Comparison of ENCODE assay signal across 22 cellular contexts in genomic region chr19:5253403-5254110, GRCh38.
DNase-seq lines count a peak whose midpoint lies in the region; ATAC-seq, FAIRE-seq and TF ChIP-seq lines count a peak whose summit lies in the region.
"Had no signal": no experiment of that assay in that cellular context is flagged by ENCODE, and none has a peak within 500 bp of the region (broad histone marks: within the 10 kb centered on the region; RNA-seq: fewer than 3 reads in every experiment).

No MANE protein-coding gene starts in this region.

- intact Hi-C loops in HepG2 (cut with micrococcal nuclease; ENCODE audit: unreplicated experiment): no loop called here
- intact Hi-C loops in right lobe of liver (cut with DNase I): no loop called here
- intact Hi-C loops in aorta (cut with DNase I): no loop called here

- ATAC-seq in HepG2 (peak; percentile 64), right lobe of liver (no peak), aorta (ENCODE audit: low FRiP score) (peak; percentile 75)

- H3K4me3 Mint-ChIP-seq in brain: no peak overlapping the region
- H3K4me3 Mint-ChIP-seq: CD4-positive, CD25-positive, alpha-beta regulatory T cell; memory B cell; nephron; stimulated activated naive CD8-positive, alpha-beta T cell treated with anti-CD3 and anti-CD28 coated beads, Interleukin-15, Interleukin-2, amounts not matched to agents 100 ng/mL and 50 ng/mL, for 24 hours had no signal

- peaks cover 9% of the 10 kb centered on the region for H3K27me3 Mint-ChIP-seq in brain
- H3K27me3 Mint-ChIP-seq: CD4-positive, CD25-positive, alpha-beta regulatory T cell; memory B cell had no signal

- POLR2A ChIA-PET in HepG2 (lab: Yijun Ruan, JAX): no interaction called here

- H3K4me1 Mint-ChIP-seq in brain: peaks cover 1% of the 10 kb centered on the region
- H3K4me1 Mint-ChIP-seq: CD4-positive, CD25-positive, alpha-beta regulatory T cell; memory B cell; nephron had no signal

- 89% methylated on average over 3 of the region's 3 CpGs for WGBS in HepG2 (ENCODE audit: low lambda C conversion rate)
- WGBS in right lobe of liver (ENCODE audit: insufficient coverage, low coverage, low lambda C conversion rate, missing lambda C conversion rate): 90% methylated on average over 2 of the region's 3 CpGs
- WGBS in aorta, 2 donors: 42 to 44% methylated on average over 3 of the region's 3 CpGs

- H4K20me1 ChIP-seq in HepG2 (ENCODE audit: insufficient read depth, low read length): 0 out of 2 replicates have a peak, but pooled peaks cover 3% of the 10 kb centered on the region

- peaks cover 25 to 55% (median 34%) of the 10 kb centered on the region in 5 experiments for H3K9me3 Mint-ChIP-seq in brain

- H2AFZ ChIP-seq in HepG2 (ENCODE audit: low read length): no peak overlapping the region

- in situ Hi-C loops in HepG2 (cut with HindIII; ENCODE audit: extremely low pct_ligation_motif_present, low pct_unique_long_range_greater_than_20kb): no loop called here

- TF ChIP-seq CTCF in HepG2 (CRISPR knock-in tag; IDR thresholded peaks at IDR 0.05): peak; percentile 39; the same call in 1 of the 2 replicates
- no peak for TF ChIP-seq CTCF in right lobe of liver (IDR thresholded peaks at IDR 0.05)
- TF ChIP-seq CTCF in brain (conservative IDR thresholded peaks at IDR 0.05): no peak
- TF ChIP-seq CTCF in right atrium auricular region (IDR thresholded peaks at IDR 0.05): no peak

- no peak overlapping the region for H3K9ac ChIP-seq in HepG2 (ENCODE audit: insufficient read depth, low read depth, low read length)

- TF ChIP-seq POLR2A in HepG2 (IDR thresholded peaks at IDR 0.05; ENCODE audit: insufficient read depth in 1 of 2, low read depth in 2 of 2, low read length in 2 of 2) (no peak), right lobe of liver (IDR thresholded peaks at IDR 0.05) (no peak)

- H3K9me3 ChIP-seq in HepG2 (ENCODE audit: low read length): peaks cover 9% of the 10 kb centered on the region
- H3K9me3 ChIP-seq in right lobe of liver: peaks cover 0 to 2% (median 0%) of the 10 kb centered on the region in 4 donors
- H3K9me3 ChIP-seq in right atrium auricular region: peaks cover 6 to 25% of the 10 kb centered on the region in 2 donors
- H3K9me3 ChIP-seq in aorta (ENCODE audit: control insufficient read depth, low read length): peaks cover 4% of the 10 kb centered on the region
- H3K9me3 ChIP-seq: HAP-1, SJCRH30 had no signal

- H3K27ac ChIP-seq in HepG2 (ENCODE audit: extremely low read length, insufficient read depth, low read length) (no peak overlapping the region), right lobe of liver (no peak overlapping the region), right atrium auricular region (peak overlapping the region in 1 of 2 donors; percentile 41), aorta (ENCODE audit: low read depth in 1 of 2, low read length in 2 of 2) (no peak overlapping the region)
- H3K27ac ChIP-seq: SJCRH30 had no signal

- H3K36me3 Mint-ChIP-seq in brain: peaks cover 90% of the 10 kb centered on the region

- BruUV-seq in HepG2 (replicated peaks; lab: Mats Ljungman, UMichigan): no TSS peak

- DNase-seq in HepG2 (ENCODE audit: low spot score): peak; percentile 61
- DNase-seq in right lobe of liver: no peak
- DNase-seq in right atrium auricular region (ENCODE audit: low spot score): peak; percentile 71
- no peak for DNase-seq in aorta
- no peak for DNase-seq in SHP77 treated with DMSO at 0.1 percent for 48 hours (lab: John Stamatoyannopoulos, UW)
- DNase-seq in NCI-H2081 treated with DMSO at 0.1 percent for 48 hours (lab: John Stamatoyannopoulos, UW): no peak
- DNase-seq in germinal center (ENCODE audit: low spot score): no peak
- DNase-seq: activated CD4-positive, alpha-beta T cell treated with anti-CD3 and anti-CD28 coated beads for 4 hours; activated CD8-positive, alpha-beta memory T cell treated with anti-CD3 and anti-CD28 coated beads, Interleukin-2, amount 50 U/mL, for 4 hours; CD4-positive, CD25-positive, alpha-beta regulatory T cell; DMS79; islet precursor cell; NCI-H187 treated with DMSO at 0.1 percent for 48 hours; NCI-H446 treated with DMSO at 0.1 percent for 48 hours; SJCRH30 had no signal

- H3K4me1 ChIP-seq in HepG2 (ENCODE audit: insufficient read depth, low read length) (peaks cover 13% of the 10 kb centered on the region), right lobe of liver (no peaks in the 10 kb centered on the region), right atrium auricular region (peaks cover 0 to 9% of the 10 kb centered on the region in 2 donors), aorta (ENCODE audit: control insufficient read depth in 1 of 2, insufficient read depth in 2 of 2, low read length in 2 of 2) (no peaks in the 10 kb centered on the region)
- H3K4me1 ChIP-seq: HAP-1, SJCRH30 had no signal

- peak overlapping the region in 3 of 5 experiments; percentile 35 to 76 (median 74) for H3K27ac Mint-ChIP-seq in brain
- H3K27ac Mint-ChIP-seq: CD4-positive, CD25-positive, alpha-beta regulatory T cell; memory B cell; nephron; stimulated activated naive CD8-positive, alpha-beta T cell treated with anti-CD3 and anti-CD28 coated beads, Interleukin-15, Interleukin-2, amounts not matched to agents 100 ng/mL and 50 ng/mL, for 24 hours had no signal

- no peak for TF ChIP-seq RAD21 in HepG2 (CRISPR knock-in tag; IDR thresholded peaks at IDR 0.05)

- H3K4me2 ChIP-seq in HepG2 (ENCODE audit: low read depth, low read length): no peak overlapping the region

- H3K4me3 ChIP-seq in HepG2 (replicated peaks in 1 of 3; ENCODE audit: insufficient read depth in 1 of 3, low read depth in 2 of 3, low read length in 3 of 3): no peak overlapping the region
- H3K4me3 ChIP-seq in right lobe of liver: no peak overlapping the region
- H3K4me3 ChIP-seq in right atrium auricular region: no peak overlapping the region
- H3K4me3 ChIP-seq in aorta (ENCODE audit: low read length in 2 of 2): no peak overlapping the region
- H3K4me3 ChIP-seq: HAP-1, SJCRH30 had no signal

- no peaks in the 10 kb centered on the region for H3K79me2 ChIP-seq in HepG2 (ENCODE audit: insufficient read depth, low read length)

- TF ChIP-seq EP300 in HepG2 (IDR thresholded peaks at IDR 0.05; ENCODE audit: low read depth in 2 of 2, low read length in 2 of 2) (no peak), HepG2 (CRISPR knock-in tag; IDR thresholded peaks at IDR 0.05; ENCODE audit: borderline replicate concordance) (no peak)

- peaks cover 3 to 22% of the 10 kb centered on the region in 2 experiments; a peak in 4 of 5 replicates for H3K36me3 ChIP-seq in HepG2 (replicated peaks in 1 of 2; ENCODE audit: control insufficient read depth in 1 of 2, insufficient read depth in 2 of 2, low read length in 2 of 2)
- H3K36me3 ChIP-seq in right lobe of liver: no peaks in the 10 kb centered on the region
- peaks cover 42% of the 10 kb centered on the region for H3K36me3 ChIP-seq in right atrium auricular region
- H3K36me3 ChIP-seq in aorta (ENCODE audit: control insufficient read depth in 1 of 2, insufficient read depth in 2 of 2, low read length in 1 of 2): peaks cover 0 to 6% of the 10 kb centered on the region in 2 donors
- H3K36me3 ChIP-seq: SJCRH30 had no signal

- peak; percentile 26 for FAIRE-seq in HepG2 (lab: Jason Lieb, UNC)
- FAIRE-seq: A204.1, urothelium cell line had no signal

- CTCF ChIA-PET in HepG2 (lab: Yijun Ruan, JAX; ENCODE audit: low intra/inter-chr PET ratio, low total read pairs): no interaction called here

- no peaks in the 10 kb centered on the region for H3K27me3 ChIP-seq in HepG2 (ENCODE audit: control insufficient read depth in 1 of 2, insufficient read depth in 2 of 2, low read length in 2 of 2)
- no peaks in the 10 kb centered on the region for H3K27me3 ChIP-seq in right lobe of liver
- H3K27me3 ChIP-seq in right atrium auricular region: no peaks in the 10 kb centered on the region
- H3K27me3 ChIP-seq in aorta (ENCODE audit: control insufficient read depth in 1 of 2, insufficient read depth in 2 of 2, low read length in 1 of 2): no peaks in the 10 kb centered on the region
- H3K27me3 ChIP-seq: SJCRH30 had no signal

TF ChIP-seq in HepG2, 621 proteins besides CTCF, POLR2A, EP300 and RAD21 (continues in another document):
- peak; percentile 35; the same call in 1 of the 2 replicates for TF ChIP-seq ELF1 (CRISPR knock-in tag; IDR thresholded peaks at IDR 0.05)
- TF ChIP-seq ZBTB7B (CRISPR knock-in tag; IDR thresholded peaks at IDR 0.05): 0 out of 2 replicates have a peak, but pooled peaks have one; percentile 60
- no peak for TF ChIP-seq GLI4 (CRISPR knock-in tag; IDR thresholded peaks at IDR 0.05; ENCODE audit: borderline replicate concordance)
- TF ChIP-seq, protein P1, sequence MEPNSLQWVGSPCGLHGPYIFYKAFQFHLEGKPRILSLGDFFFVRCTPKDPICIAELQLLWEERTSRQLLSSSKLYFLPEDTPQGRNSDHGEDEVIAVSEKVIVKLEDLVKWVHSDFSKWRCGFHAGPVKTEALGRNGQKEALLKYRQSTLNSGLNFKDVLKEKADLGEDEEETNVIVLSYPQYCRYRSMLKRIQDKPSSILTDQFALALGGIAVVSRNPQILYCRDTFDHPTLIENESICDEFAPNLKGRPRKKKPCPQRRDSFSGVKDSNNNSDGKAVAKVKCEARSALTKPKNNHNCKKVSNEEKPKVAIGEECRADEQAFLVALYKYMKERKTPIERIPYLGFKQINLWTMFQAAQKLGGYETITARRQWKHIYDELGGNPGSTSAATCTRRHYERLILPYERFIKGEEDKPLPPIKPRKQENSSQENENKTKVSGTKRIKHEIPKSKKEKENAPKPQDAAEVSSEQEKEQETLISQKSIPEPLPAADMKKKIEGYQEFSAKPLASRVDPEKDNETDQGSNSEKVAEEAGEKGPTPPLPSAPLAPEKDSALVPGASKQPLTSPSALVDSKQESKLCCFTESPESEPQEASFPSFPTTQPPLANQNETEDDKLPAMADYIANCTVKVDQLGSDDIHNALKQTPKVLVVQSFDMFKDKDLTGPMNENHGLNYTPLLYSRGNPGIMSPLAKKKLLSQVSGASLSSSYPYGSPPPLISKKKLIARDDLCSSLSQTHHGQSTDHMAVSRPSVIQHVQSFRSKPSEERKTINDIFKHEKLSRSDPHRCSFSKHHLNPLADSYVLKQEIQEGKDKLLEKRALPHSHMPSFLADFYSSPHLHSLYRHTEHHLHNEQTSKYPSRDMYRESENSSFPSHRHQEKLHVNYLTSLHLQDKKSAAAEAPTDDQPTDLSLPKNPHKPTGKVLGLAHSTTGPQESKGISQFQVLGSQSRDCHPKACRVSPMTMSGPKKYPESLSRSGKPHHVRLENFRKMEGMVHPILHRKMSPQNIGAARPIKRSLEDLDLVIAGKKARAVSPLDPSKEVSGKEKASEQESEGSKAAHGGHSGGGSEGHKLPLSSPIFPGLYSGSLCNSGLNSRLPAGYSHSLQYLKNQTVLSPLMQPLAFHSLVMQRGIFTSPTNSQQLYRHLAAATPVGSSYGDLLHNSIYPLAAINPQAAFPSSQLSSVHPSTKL (CRISPR knock-in tag; IDR thresholded peaks at IDR 0.05): peak; percentile 16; the same call in 1 of the 2 replicates
- TF ChIP-seq SUZ12 (IDR thresholded peaks at IDR 0.05; ENCODE audit: low read depth, low read length): no peak
- peak; percentile 62 for TF ChIP-seq ELF3 (CRISPR knock-in tag; IDR thresholded peaks at IDR 0.05)
- no peak for TF ChIP-seq ATF1 (CRISPR knock-in tag; IDR thresholded peaks at IDR 0.05)
- peak; percentile 28; the same call in 1 of the 2 replicates for TF ChIP-seq RARA (CRISPR knock-in tag; IDR thresholded peaks at IDR 0.05)
- TF ChIP-seq SALL1 (CRISPR knock-in tag; IDR thresholded peaks at IDR 0.05): peak; percentile 13; the same call in 1 of the 2 replicates

Comparison
In these comparisons a context has a peak if more than half of its experiments do, and no peak if none do; other contexts are left out.
1. ATAC-seq: peak in HepG2 (single experiment) and aorta (single experiment); none in right lobe of liver (0 of 4).
2. DNase-seq: peak in HepG2 (single experiment) and right atrium auricular region (single experiment); none in right lobe of liver (0 of 3), aorta (0 of 2), SHP77 treated with DMSO at 0.1 percent for 48 hours (single experiment), NCI-H2081 treated with DMSO at 0.1 percent for 48 hours (single experiment) and germinal center (single experiment).